ENCODE assay signal across 1 cellular context in the genomic region with DNA sequence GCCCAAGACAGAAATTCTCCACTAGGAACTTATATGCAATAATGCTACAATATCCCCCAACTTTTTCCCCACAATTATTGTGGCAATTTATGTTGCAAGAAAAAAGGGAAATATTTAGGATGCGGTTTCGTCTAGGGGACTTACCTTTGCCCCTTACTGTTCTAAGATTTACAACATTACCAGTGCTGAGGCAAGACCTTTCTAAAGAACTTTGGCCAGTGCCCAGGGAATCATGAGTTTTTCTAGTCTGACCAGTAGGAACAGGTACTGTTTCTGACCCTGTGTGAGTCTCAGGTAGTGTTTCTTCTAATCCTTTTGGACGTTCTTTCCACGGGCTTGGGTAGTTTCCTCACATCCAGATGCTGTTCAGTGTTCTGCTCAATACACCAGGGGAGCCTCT.
TF ChIP-seq lines count a peak whose summit lies in the region.

No MANE protein-coding gene starts in this region.

TF ChIP-seq in H1, 55 proteins besides CTCF, POLR2A, EP300 and RAD21:
- TF ChIP-seq, protein P1, sequence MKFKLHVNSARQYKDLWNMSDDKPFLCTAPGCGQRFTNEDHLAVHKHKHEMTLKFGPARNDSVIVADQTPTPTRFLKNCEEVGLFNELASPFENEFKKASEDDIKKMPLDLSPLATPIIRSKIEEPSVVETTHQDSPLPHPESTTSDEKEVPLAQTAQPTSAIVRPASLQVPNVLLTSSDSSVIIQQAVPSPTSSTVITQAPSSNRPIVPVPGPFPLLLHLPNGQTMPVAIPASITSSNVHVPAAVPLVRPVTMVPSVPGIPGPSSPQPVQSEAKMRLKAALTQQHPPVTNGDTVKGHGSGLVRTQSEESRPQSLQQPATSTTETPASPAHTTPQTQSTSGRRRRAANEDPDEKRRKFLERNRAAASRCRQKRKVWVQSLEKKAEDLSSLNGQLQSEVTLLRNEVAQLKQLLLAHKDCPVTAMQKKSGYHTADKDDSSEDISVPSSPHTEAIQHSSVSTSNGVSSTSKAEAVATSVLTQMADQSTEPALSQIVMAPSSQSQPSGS (IDR thresholded peaks at IDR 0.05; ENCODE audit: low read length): no peak
- TF ChIP-seq JUN (IDR thresholded peaks at IDR 0.05; ENCODE audit: low read depth, low read length) (no peak), SIRT6 (IDR thresholded peaks at IDR 0.05; ENCODE audit: low read length) (no peak), BRCA1 (IDR thresholded peaks at IDR 0.05; ENCODE audit: low read depth, low read length) (no peak), CHD2 (IDR thresholded peaks at IDR 0.05; ENCODE audit: low read length) (no peak), SIN3A (conservative IDR thresholded peaks at IDR 0.05 in 1 of 2, IDR thresholded peaks at IDR 0.05 in 1 of 2; ENCODE audit: low read depth in 1 of 2, low read length in 2 of 2) (no peak)
